In genomic region chrX:78199851-78200250, GRCh38 we compare ENCODE assay signal across 9 cellular contexts.
DNase-seq lines count a peak whose midpoint lies in the region; ATAC-seq, FAIRE-seq and TF ChIP-seq lines count a peak whose summit lies in the region.
"Had no signal": no experiment of that assay in that cellular context is flagged by ENCODE, and none has a peak within 500 bp of the region (broad histone marks: within the 10 kb centered on the region; RNA-seq: fewer than 3 reads in every experiment).

No MANE protein-coding gene starts in this region.

- FAIRE-seq in RCC 7860 (lab: Jason Lieb, UNC): peak; percentile 22

- no peak overlapping the region for H3K4me3 ChIP-seq in kidney epithelial cell (ENCODE audit: low read depth, low read length)
- H3K4me3 ChIP-seq: BLaER1 treated with 17β-estradiol and CSF1 and Interleukin-3, amounts not matched to agents 10 nM and 100 nM had no signal

- ATAC-seq in GM21825 (IDR thresholded peaks at IDR 0.05; ENCODE audit: unreplicated experiment): peak; percentile 63

- peak; percentile 28 for TF ChIP-seq CTCF in kidney epithelial cell (IDR thresholded peaks at IDR 0.05; ENCODE audit: insufficient read depth, low read length, poor library complexity, severe bottlenecking)

- no peaks in the 10 kb centered on the region for H3K36me3 ChIP-seq in kidney epithelial cell (ENCODE audit: control insufficient read depth, insufficient read depth, low read length)
- H3K36me3 ChIP-seq: BLaER1 treated with 17β-estradiol and CSF1 and Interleukin-3, amounts not matched to agents 10 nM and 100 nM had no signal

- no peaks in the 10 kb centered on the region for H3K27me3 ChIP-seq in kidney epithelial cell (ENCODE audit: control insufficient read depth, insufficient read depth, low read length)

- peak; percentile 8 for DNase-seq in NCI-H2227 (lab: John Stamatoyannopoulos, UW; ENCODE audit: unreplicated experiment)
- no peak for DNase-seq in NCI-H2227 treated with DMSO at 0.1 percent for 48 hours (lab: John Stamatoyannopoulos, UW)
- DNase-seq in RCC 7860 (ENCODE audit: low spot score): peak; percentile 15
- no peak for DNase-seq in kidney epithelial cell (ENCODE audit: low read depth)
- DNase-seq in activated CD8-positive, alpha-beta memory T cell treated with anti-CD3 and anti-CD28 coated beads, Interleukin-2, amount 50 U/mL, for 48 hours: no peak
- no peak for DNase-seq in stimulated activated CD8-positive, alpha-beta memory T cell treated with anti-CD3 and anti-CD28 coated beads, Interleukin-4, amount 100 ng/mL, for 48 hours
- no peak for DNase-seq in DMS79 treated with DMSO at 0.1 percent for 48 hours (lab: John Stamatoyannopoulos, UW)

Comparison
In these comparisons a context has a peak if more than half of its experiments do, and no peak if none do; other contexts are left out.
1. DNase-seq: peak in NCI-H2227 (single experiment) and RCC 7860 (single experiment); none in NCI-H2227 treated with DMSO at 0.1 percent for 48 hours (single experiment), kidney epithelial cell (single experiment), activated CD8-positive, alpha-beta memory T cell treated with anti-CD3 and anti-CD28 coated beads, Interleukin-2, amount 50 U/mL, for 48 hours (single experiment), stimulated activated CD8-positive, alpha-beta memory T cell treated with anti-CD3 and anti-CD28 coated beads, Interleukin-4, amount 100 ng/mL, for 48 hours (single experiment) and DMS79 treated with DMSO at 0.1 percent for 48 hours (single experiment).